Comparison of ENCODE assay signal across 14 cellular contexts in the genomic region with DNA sequence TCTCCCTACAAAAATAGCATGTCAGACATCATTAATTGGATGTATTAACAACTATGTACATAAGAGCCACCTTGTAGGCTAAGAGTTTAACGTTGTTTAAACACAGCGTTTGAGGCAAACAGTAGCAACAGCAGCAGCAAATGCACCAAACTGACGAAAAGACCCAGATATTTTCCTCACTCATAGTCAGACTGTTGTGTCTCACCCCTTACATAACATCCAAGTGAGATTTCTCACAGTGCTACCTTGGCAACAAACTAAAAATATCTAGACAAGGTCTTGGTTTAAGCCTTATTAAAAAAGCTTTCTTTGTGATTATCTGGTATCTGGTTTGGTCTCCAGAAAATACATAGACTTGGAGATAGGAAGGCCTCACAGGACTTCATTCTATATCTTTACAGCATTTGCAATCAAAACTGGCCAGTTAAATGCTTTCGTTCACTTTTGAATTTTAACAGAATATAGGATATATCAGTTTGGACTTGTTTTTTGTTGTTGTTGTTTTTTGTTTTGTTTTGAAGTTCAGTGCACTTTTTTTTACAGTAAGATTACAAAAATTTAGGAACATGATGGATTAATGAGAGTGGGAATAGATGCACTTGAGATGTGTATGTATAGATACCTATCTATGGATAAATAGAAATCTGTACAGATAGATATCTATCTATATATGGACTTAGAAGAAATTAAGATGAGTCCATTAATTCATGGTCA. TPM values are rescaled to one million over a fixed set of nuclear protein-coding genes. Genes with fewer than 3 reads are reported as not detected.
DNase-seq lines count a peak whose midpoint lies in the region; ATAC-seq and TF ChIP-seq lines count a peak whose summit lies in the region.
"Had no signal": no experiment of that assay in that cellular context is flagged by ENCODE, and none has a peak within 500 bp of the region (broad histone marks: within the 10 kb centered on the region; RNA-seq: fewer than 3 reads in every experiment).

No MANE protein-coding gene starts in this region.

- in situ Hi-C loops in IMR-90 (cut with MboI; ENCODE audit: low sequenced_read_pairs) = loop anchor here (10.0 kb wide), 1 partner anchor 534 kb away; no protein-coding TSS in a partner anchor

- H3K4me2 ChIP-seq in IMR-90 (ENCODE audit: low read depth, low read length) = no peak overlapping the region

- TF ChIP-seq CTCF in IMR-90 (conservative IDR thresholded peaks at IDR 0.05; ENCODE audit: low read depth, low read length) = no peak
- TF ChIP-seq CTCF in ascending aorta (IDR thresholded peaks at IDR 0.05) = no peak
- no peak for TF ChIP-seq CTCF in stomach (IDR thresholded peaks at IDR 0.05)

- DNase-seq in IMR-90 (no peak), ascending aorta (ENCODE audit: low spot score in 2 of 2) (no peak), kidney tubule cell (ENCODE audit: low spot score) (peak; percentile 10), stomach (no peak), T-helper 9 cell (no peak), A172 (ENCODE audit: low spot score) (no peak)
- DNase-seq: CD8-positive, alpha-beta T cell; H9; NCI-H2227 treated with DMSO at 0.1 percent for 48 hours; stimulated activated CD4-positive, alpha-beta T cell treated with anti-CD3 and anti-CD28 coated beads, Interleukin-1b, Interleukin-23, amount 100 ng/mL, for 48 hours had no signal

- TF ChIP-seq RAD21 in IMR-90 (IDR thresholded peaks at IDR 0.05; ENCODE audit: low read length) = no peak

- CTCF ChIA-PET in IMR-90 (lab: Yijun Ruan, JAX) = interaction anchor here (0.6 to 3.0 kb wide), 4 partner anchors 11 to 531 kb away, joined by 3 to 12 read pairs (median 5); no protein-coding TSS in a partner anchor

- ATAC-seq in IMR-90 (ENCODE audit: low read depth) = no peak
- ATAC-seq in GM21423 (IDR thresholded peaks at IDR 0.05; ENCODE audit: unreplicated experiment) = no peak
- no peak for ATAC-seq in GM19452 (IDR thresholded peaks at IDR 0.05; ENCODE audit: unreplicated experiment)
- ATAC-seq: CD8-positive, alpha-beta T cell had no signal

- H3K36me3 ChIP-seq in IMR-90 (ENCODE audit: control insufficient read depth, insufficient read depth, low read length) (no peaks in the 10 kb centered on the region), ascending aorta (no peaks in the 10 kb centered on the region), stomach (no peaks in the 10 kb centered on the region)

- no peaks in the 10 kb centered on the region for H3K79me1 ChIP-seq in IMR-90 (ENCODE audit: low read depth in 1 of 2, low read length in 2 of 2)

- H3K4me3 ChIP-seq in IMR-90 (ENCODE audit: insufficient read depth, low read depth, low read length) (no peak overlapping the region), ascending aorta (peak overlapping the region in 1 of 2 donors; percentile 82), stomach (no peak overlapping the region)

- no CpG with 5 or more reads among the region's 4 CpGs for WGBS in IMR-90 (ENCODE audit: extremely low coverage in 2 of 2, insufficient read length in 1 of 2), 2 experiments
- 29 to 65% (median 43%) methylated on average over 4 of the region's 4 CpGs for WGBS in stomach, 5 donors

- no peaks in the 10 kb centered on the region for H3K9me1 ChIP-seq in IMR-90 (ENCODE audit: insufficient read depth, low read length)

- intact Hi-C loops in IMR-90 (cut with micrococcal nuclease) = loop anchor here (1.0 to 5.0 kb wide), 2 partner anchors 107 to 154 kb away; no protein-coding TSS in a partner anchor
- intact Hi-C loops in ascending aorta (cut with DNase I) = loop anchor here (5.0 kb wide), 2 partner anchors 402 to 712 kb away; a partner anchor contains a TSS
- intact Hi-C loops in stomach (cut with DNase I; ENCODE audit: low total_unique reads) = no loop called here

- no peak overlapping the region for H3K14ac ChIP-seq in IMR-90 (replicated peaks; ENCODE audit: low read depth, low read length)

- dilution Hi-C loops in IMR-90 (cut with HindIII; ENCODE audit: low sequenced_read_pairs, unreplicated experiment) = no loop called here

- no peak overlapping the region for H3K56ac ChIP-seq in IMR-90 (ENCODE audit: extremely low read depth, insufficient read depth, low read length)

- BruUV-seq in IMR-90 (replicated peaks; lab: Mats Ljungman, UMichigan) = no TSS peak

- H3K4me1 ChIP-seq in IMR-90 (ENCODE audit: control insufficient read depth, insufficient read depth, low read length) (no peaks in the 10 kb centered on the region), ascending aorta (peaks cover 0 to 27% of the 10 kb centered on the region in 2 donors), stomach (peaks cover 18 to 66% (median 50%) of the 10 kb centered on the region in 4 donors)

- POLR2A ChIA-PET in IMR-90 (lab: Charles Lee; ENCODE audit: unreplicated experiment) = no interaction called here

- H2AFZ ChIP-seq in IMR-90 (replicated peaks; ENCODE audit: low read length, poor library complexity) = no peak overlapping the region

- TF ChIP-seq POLR2A in IMR-90 (IDR thresholded peaks at IDR 0.05; ENCODE audit: low read depth, low read length) (no peak), stomach (IDR thresholded peaks at IDR 0.05) (no peak)

- H3K9me3 ChIP-seq in IMR-90 (ENCODE audit: control insufficient read depth, insufficient read depth, low read length) = no peaks in the 10 kb centered on the region
- H3K9me3 ChIP-seq in ascending aorta = no peaks in the 10 kb centered on the region
- H3K9me3 ChIP-seq in stomach = no peaks in the 10 kb centered on the region

- H3K18ac ChIP-seq in IMR-90 (ENCODE audit: low read depth, low read length) = no peak overlapping the region

- no peak overlapping the region for H3K27ac ChIP-seq in IMR-90 (ENCODE audit: insufficient read depth, low read length)
- H3K27ac ChIP-seq in ascending aorta = peak overlapping the region; percentile 96 to 98
- H3K27ac ChIP-seq in stomach = peak overlapping the region in 4 of 5 donors; percentile 83 to 97 (median 93)

- no peak overlapping the region for H4K91ac ChIP-seq in IMR-90 (ENCODE audit: insufficient read depth, low read depth, low read length)

- 0 out of 2 replicates have a peak overlapping the region, but pooled peaks have one; percentile 18 for H3K23ac ChIP-seq in IMR-90 (ENCODE audit: low read depth, low read length)

- H4K8ac ChIP-seq in IMR-90 (ENCODE audit: low read depth in 2 of 2, low read length in 2 of 2) = no peak overlapping the region

- no peak overlapping the region for H2BK20ac ChIP-seq in IMR-90 (ENCODE audit: low read depth, low read length)

- H2BK15ac ChIP-seq in IMR-90 (ENCODE audit: low read depth, low read length) = no peak overlapping the region

- no peak overlapping the region for H3K9ac ChIP-seq in IMR-90 (ENCODE audit: low read depth, low read length)

- no peak for TF ChIP-seq EP300 in stomach (IDR thresholded peaks at IDR 0.05)

- H2AK5ac ChIP-seq in IMR-90 (ENCODE audit: low read depth, low read length) = no peak overlapping the region

- no peak overlapping the region for H4K5ac ChIP-seq in IMR-90 (ENCODE audit: low read depth, low read length)

- H3K4ac ChIP-seq in IMR-90 (ENCODE audit: low read depth, low read length) = no peak overlapping the region

- H2AK9ac ChIP-seq in IMR-90 (replicated peaks; ENCODE audit: low read depth, low read length, poor library complexity) = no peak overlapping the region

- H2BK5ac ChIP-seq in IMR-90 (ENCODE audit: low read depth, low read length, poor library complexity, severe bottlenecking) = no peak overlapping the region

- H3K27me3 ChIP-seq in IMR-90 (ENCODE audit: control insufficient read depth, insufficient read depth, low read length) = peaks cover 6% of the 10 kb centered on the region
- H3K27me3 ChIP-seq in ascending aorta = no peaks in the 10 kb centered on the region
- H3K27me3 ChIP-seq in stomach = peaks cover 0 to 47% (median 24%) of the 10 kb centered on the region in 3 donors

- H2BK120ac ChIP-seq in IMR-90 (ENCODE audit: low read depth, low read length) = no peak overlapping the region

- H4K20me1 ChIP-seq in IMR-90 (ENCODE audit: insufficient read depth, low read length) = no peaks in the 10 kb centered on the region

TF ChIP-seq in IMR-90, 13 proteins besides CTCF, POLR2A, EP300 and RAD21 (continues in another document):
- TF ChIP-seq, protein P1, sequence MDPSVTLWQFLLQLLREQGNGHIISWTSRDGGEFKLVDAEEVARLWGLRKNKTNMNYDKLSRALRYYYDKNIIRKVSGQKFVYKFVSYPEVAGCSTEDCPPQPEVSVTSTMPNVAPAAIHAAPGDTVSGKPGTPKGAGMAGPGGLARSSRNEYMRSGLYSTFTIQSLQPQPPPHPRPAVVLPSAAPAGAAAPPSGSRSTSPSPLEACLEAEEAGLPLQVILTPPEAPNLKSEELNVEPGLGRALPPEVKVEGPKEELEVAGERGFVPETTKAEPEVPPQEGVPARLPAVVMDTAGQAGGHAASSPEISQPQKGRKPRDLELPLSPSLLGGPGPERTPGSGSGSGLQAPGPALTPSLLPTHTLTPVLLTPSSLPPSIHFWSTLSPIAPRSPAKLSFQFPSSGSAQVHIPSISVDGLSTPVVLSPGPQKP (IDR thresholded peaks at IDR 0.05; ENCODE audit: borderline replicate concordance, low read depth, low read length) = no peak
- TF ChIP-seq MAZ (IDR thresholded peaks at IDR 0.05; ENCODE audit: borderline replicate concordance, low read depth, low read length) (no peak), FOS (IDR thresholded peaks at IDR 0.05; ENCODE audit: low read depth, low read length) (no peak), CHD1 (IDR thresholded peaks at IDR 0.05; ENCODE audit: low read depth, low read length) (no peak), MAFK (IDR thresholded peaks at IDR 0.05; ENCODE audit: low read depth, low read length) (no peak), NFE2L2 (IDR thresholded peaks at IDR 0.05; ENCODE audit: low read depth, low read length) (no peak), BHLHE40 (IDR thresholded peaks at IDR 0.05; ENCODE audit: low read depth, low read length) (no peak), RCOR1 (IDR thresholded peaks at IDR 0.05; ENCODE audit: insufficient replicate concordance, low read length) (no peak), RFX5 (IDR thresholded peaks at IDR 0.05; ENCODE audit: low read depth, low read length) (no peak)
- TF ChIP-seq, protein P2, sequence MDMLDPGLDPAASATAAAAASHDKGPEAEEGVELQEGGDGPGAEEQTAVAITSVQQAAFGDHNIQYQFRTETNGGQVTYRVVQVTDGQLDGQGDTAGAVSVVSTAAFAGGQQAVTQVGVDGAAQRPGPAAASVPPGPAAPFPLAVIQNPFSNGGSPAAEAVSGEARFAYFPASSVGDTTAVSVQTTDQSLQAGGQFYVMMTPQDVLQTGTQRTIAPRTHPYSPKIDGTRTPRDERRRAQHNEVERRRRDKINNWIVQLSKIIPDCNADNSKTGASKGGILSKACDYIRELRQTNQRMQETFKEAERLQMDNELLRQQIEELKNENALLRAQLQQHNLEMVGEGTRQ (IDR thresholded peaks at IDR 0.05; ENCODE audit: low read depth, low read length) = no peak

RNA-seq across cellular contexts. Expression of a gene that starts 4.1 kb away (rescaled TPM):
- total RNA-seq in IMR-90 (2012; rRNA removed) (0.72 and 1.1 TPM in 2 replicates), ascending aorta (2.9 TPM), stomach (1 to 10 TPM in 3 of 5 donors, under 1 TPM in 1, not detected in 1; 0.29 to 4.7 (median 1.9) TPM)
- polyA plus RNA-seq in IMR-90 (2012; rRNA removed) (3.8 and 5.2 TPM in 2 replicates), stomach (1 to 10 TPM; 1.4 to 2.4 (median 1.8) TPM)
- polyA plus RNA-seq in IMR-90 (2012; cell fraction: cytosol; rRNA removed) = 0.64 and 1.6 TPM in 2 replicates
- 5.6 and 8.7 TPM in 2 replicates for polyA plus RNA-seq in IMR-90 (2012; cell fraction: nucleus; rRNA removed; ENCODE audit: low replicate concordance)
- total RNA-seq in A172 (2014; rRNA removed; shearing (Covaris generic)) = 0.21 and 0.41 TPM in 2 replicates
- total RNA-seq: activated T-helper 2 cell treated with anti-CD3 and anti-CD28 coated beads, Interferon-gamma antibody, Interleukin-2, Interleukin-4, amounts not matched to agents 10 μg/mL and 5 μg/mL and 100 μg/mL, durations not matched to agents 14 hours and 24 hours and 36 hours; CD8-positive, alpha-beta T cell had no signal
- polyA plus RNA-seq: neural cell had no signal
